9 cellular contexts compared by ENCODE assay signal in the genomic region with DNA sequence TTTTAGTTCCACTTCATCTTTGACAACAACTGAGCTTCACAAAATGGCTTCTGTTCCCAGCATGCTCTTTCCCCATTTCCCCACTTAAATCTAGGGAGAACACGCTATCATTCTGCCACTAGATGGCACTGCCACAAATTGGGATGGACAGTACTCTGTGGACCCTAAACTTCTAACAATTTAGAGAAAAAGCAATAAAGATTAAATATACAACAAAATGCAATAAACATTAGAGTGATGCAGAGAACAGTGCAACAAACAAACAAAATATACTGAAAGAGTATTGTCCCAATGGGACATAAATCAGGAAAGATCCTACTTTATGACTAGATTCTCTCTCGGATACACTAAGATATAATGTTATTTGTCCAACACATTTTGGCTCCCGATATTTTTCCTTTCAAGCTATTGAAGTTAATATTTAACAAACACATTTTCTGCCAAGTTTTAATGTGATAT.
DNase-seq lines count a peak whose midpoint lies in the region; ATAC-seq and TF ChIP-seq lines count a peak whose summit lies in the region.
"Had no signal": no experiment of that assay in that cellular context is flagged by ENCODE, and none has a peak within 500 bp of the region (broad histone marks: within the 10 kb centered on the region; RNA-seq: fewer than 3 reads in every experiment).

No MANE protein-coding gene starts in this region.

- no peaks in the 10 kb centered on the region for H3K36me3 Mint-ChIP-seq in stimulated activated memory B cell treated with anti-CD40 and anti-IgM and Interleukin-4, amounts not matched to agents 10 μg/mL and 1 μg/mL and 100 μg/mL, for 72 hours

- peaks cover 22% of the 10 kb centered on the region for H3K4me1 Mint-ChIP-seq in stimulated activated memory B cell treated with anti-CD40 and anti-IgM and Interleukin-4, amounts not matched to agents 10 μg/mL and 1 μg/mL and 100 μg/mL, for 72 hours

- peak overlapping the region; percentile 27 for H3K9ac ChIP-seq in adipocyte (ENCODE audit: low read length)
- H3K9ac ChIP-seq: BLaER1 had no signal

- H3K27me3 Mint-ChIP-seq in stimulated activated memory B cell treated with anti-CD40 and anti-IgM and Interleukin-4, amounts not matched to agents 10 μg/mL and 1 μg/mL and 100 μg/mL, for 72 hours, result no peaks in the 10 kb centered on the region

- no peak overlapping the region for H3K4me3 ChIP-seq in NB4 (ENCODE audit: low read depth, low read length)
- peak overlapping the region; percentile 30 for H3K4me3 ChIP-seq in adipocyte (ENCODE audit: low read length)
- H3K4me3 ChIP-seq: BLaER1 had no signal

- TF ChIP-seq CTCF in NB4 (IDR thresholded peaks at IDR 0.05; ENCODE audit: low read depth, low read length), result peak; percentile 46

- H3K36me3 ChIP-seq in adipocyte (ENCODE audit: control insufficient read depth, insufficient read depth, low read length, severe bottlenecking), result no peaks in the 10 kb centered on the region
- H3K36me3 ChIP-seq: BLaER1 had no signal

- H3K9me3 ChIP-seq in adipocyte (ENCODE audit: control insufficient read depth, low read length), result no peaks in the 10 kb centered on the region
- H3K9me3 ChIP-seq: BLaER1 had no signal

- no peaks in the 10 kb centered on the region for H3K27me3 ChIP-seq in adipocyte (replicated peaks; ENCODE audit: control insufficient read depth, insufficient read depth, low read length)
- H3K27me3 ChIP-seq: BLaER1 had no signal

- H3K4me3 Mint-ChIP-seq in stimulated activated memory B cell treated with anti-CD40 and anti-IgM and Interleukin-4, amounts not matched to agents 10 μg/mL and 1 μg/mL and 100 μg/mL, for 72 hours, result no peak overlapping the region

- H3K4me1 ChIP-seq in adipocyte (ENCODE audit: control insufficient read depth, insufficient read depth, low read length), result peaks cover 4% of the 10 kb centered on the region

- H3K9me3 Mint-ChIP-seq in stimulated activated memory B cell treated with anti-CD40 and anti-IgM and Interleukin-4, amounts not matched to agents 10 μg/mL and 1 μg/mL and 100 μg/mL, for 72 hours, result no peaks in the 10 kb centered on the region

- ATAC-seq in GM21390 (IDR thresholded peaks at IDR 0.05; ENCODE audit: unreplicated experiment) (peak; percentile 63), HG03442 (IDR thresholded peaks at IDR 0.05; ENCODE audit: unreplicated experiment) (no peak)
- ATAC-seq in stimulated activated memory B cell treated with anti-CD40 and anti-IgM and Interleukin-4, amounts not matched to agents 10 μg/mL and 1 μg/mL and 100 μg/mL, for 72 hours, result peak; percentile 67

- peak; percentile 17 for DNase-seq in NCI-H1105 treated with DMSO at 0.1 percent for 48 hours (lab: John Stamatoyannopoulos, UW)
- DNase-seq in NCI-H1105 (lab: John Stamatoyannopoulos, UW), result no peak
- DNase-seq in NB4 (ENCODE audit: low read depth), result peak; percentile 59
- DNase-seq in adipocyte (ENCODE audit: low read depth), result peak; percentile 72
- DNase-seq in inferior parietal cortex (ENCODE audit: extremely low spot score), result peak; percentile 7

- no peak overlapping the region for H3K27ac Mint-ChIP-seq in stimulated activated memory B cell treated with anti-CD40 and anti-IgM and Interleukin-4, amounts not matched to agents 10 μg/mL and 1 μg/mL and 100 μg/mL, for 72 hours

- TF ChIP-seq POLR2A in NB4 (IDR thresholded peaks at IDR 0.05; ENCODE audit: extremely low read depth, insufficient read length), result no peak
